8 cellular contexts compared by ENCODE assay signal in the genomic region with DNA sequence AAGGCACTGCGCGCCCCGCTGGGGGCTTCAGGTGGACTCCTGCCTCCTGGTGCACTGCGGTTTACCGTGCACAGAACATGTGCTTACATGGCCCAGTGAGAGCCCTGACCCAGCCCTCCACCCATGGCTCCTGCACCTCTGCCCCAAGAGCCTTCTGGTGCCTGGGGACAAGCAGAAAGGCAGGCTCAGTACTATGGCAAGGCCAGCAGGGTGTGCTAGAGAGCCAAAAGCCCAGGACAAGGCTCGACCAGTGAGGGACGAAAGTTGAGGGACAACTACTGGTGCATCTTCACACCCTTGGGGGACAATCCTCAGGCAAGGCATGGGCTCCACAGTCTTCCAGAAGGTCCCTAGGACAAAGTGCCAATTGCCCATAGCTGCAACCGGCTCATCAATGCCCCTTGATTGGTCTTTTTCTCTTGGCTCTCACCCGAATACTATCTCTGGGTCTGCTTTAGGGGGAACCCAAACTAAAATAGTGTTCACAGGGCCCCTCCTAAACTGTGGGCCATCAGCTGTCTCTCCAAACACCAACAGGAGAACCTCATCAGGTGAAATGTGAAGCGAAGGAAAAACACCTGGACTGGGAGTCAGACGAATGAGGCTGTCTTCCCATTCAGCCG. TPM values are rescaled to one million over a fixed set of nuclear protein-coding genes. Genes with fewer than 3 reads are reported as not detected.
A peak's percentile ranks its signal among the peaks of the same experiment; 100 is the strongest.
DNase-seq lines count a peak whose midpoint lies in the region; ATAC-seq and TF ChIP-seq lines count a peak whose summit lies in the region.

No MANE protein-coding gene starts in this region.

- POLR2A ChIA-PET in HEK293T (lab: Yijun Ruan, JAX) = no interaction called here

- intact Hi-C loops in activated CD4-positive, alpha-beta T cell treated with anti-CD3 and anti-CD28 coated beads, Interleukin-2, amount 10 ng/mL, durations not matched to agents 24 days and 14 days (cut with micrococcal nuclease) = loop anchor here (1.0 kb wide), 2 partner anchors 40 to 131 kb away; no protein-coding TSS in a partner anchor
- intact Hi-C loops in colonic mucosa (cut with DNase I) (loop anchor here (10.0 kb wide), 1 partner anchor 130 kb away; no protein-coding TSS in a partner anchor), right lobe of liver (cut with DNase I) (no loop called here)

- H3K9me3 ChIP-seq in colonic mucosa (no peaks in the 10 kb centered on the region), right lobe of liver (no peaks in the 10 kb centered on the region)

- H3K4me1 ChIP-seq in colonic mucosa = no peaks in the 10 kb centered on the region
- H3K4me1 ChIP-seq in right lobe of liver = no peaks in the 10 kb centered on the region

- DNase-seq in Daoy (ENCODE audit: low read depth) (peak; percentile 66), HEK293T (ENCODE audit: extremely low spot score) (peak; percentile 88), NCI-H345 (lab: John Stamatoyannopoulos, UW) (peak; percentile 52), colonic mucosa (peak; percentile 68), right lobe of liver (peak; percentile 64 to 76 (median 69)), NCI-H2171 (lab: John Stamatoyannopoulos, UW) (no peak)
- peak; percentile 91 for DNase-seq in activated CD4-positive, alpha-beta T cell treated with anti-CD3 and anti-CD28 coated beads, Interleukin-2, amount 10 ng/mL, durations not matched to agents 24 days and 14 days
- DNase-seq in stimulated activated CD8-positive, alpha-beta memory T cell treated with anti-CD3 and anti-CD28 coated beads, Interleukin-15, amount 100 ng/mL, for 1 hour (ENCODE audit: low read depth) = peak; percentile 36

- H3K27ac ChIP-seq in colonic mucosa (no peak overlapping the region), right lobe of liver (no peak overlapping the region)

- H3K9ac ChIP-seq in colonic mucosa (ENCODE audit: low read depth in 2 of 2, low read length in 2 of 2) = no peak overlapping the region

- H3K36me3 ChIP-seq in colonic mucosa (no peaks in the 10 kb centered on the region), right lobe of liver (no peaks in the 10 kb centered on the region)

- CTCF ChIA-PET in HEK293T (lab: Yijun Ruan, JAX) = interaction anchor here (0.6 to 1.1 kb wide), 3 partner anchors 10 to 280 kb away, joined by 3 read pairs; no protein-coding TSS in a partner anchor

- no peak overlapping the region for H3K4me3 ChIP-seq in colonic mucosa
- no peak overlapping the region for H3K4me3 ChIP-seq in right lobe of liver

- no peaks in the 10 kb centered on the region for H3K4me1 Mint-ChIP-seq in activated CD4-positive, alpha-beta T cell treated with anti-CD3 and anti-CD28 coated beads, Interleukin-2, amount 10 ng/mL, durations not matched to agents 24 days and 14 days

- H3K27me3 ChIP-seq in colonic mucosa (no peaks in the 10 kb centered on the region), right lobe of liver (no peaks in the 10 kb centered on the region)

- H3K36me3 Mint-ChIP-seq in activated CD4-positive, alpha-beta T cell treated with anti-CD3 and anti-CD28 coated beads, Interleukin-2, amount 10 ng/mL, durations not matched to agents 24 days and 14 days (ENCODE audit: low read depth) = no peaks in the 10 kb centered on the region

- no peak for TF ChIP-seq POLR2A in right lobe of liver (IDR thresholded peaks at IDR 0.05)

- H3K27me3 Mint-ChIP-seq in activated CD4-positive, alpha-beta T cell treated with anti-CD3 and anti-CD28 coated beads, Interleukin-2, amount 10 ng/mL, durations not matched to agents 24 days and 14 days = peaks cover 3% of the 10 kb centered on the region

- H3K4me3 Mint-ChIP-seq in activated CD4-positive, alpha-beta T cell treated with anti-CD3 and anti-CD28 coated beads, Interleukin-2, amount 10 ng/mL, durations not matched to agents 24 days and 14 days = no peak overlapping the region

- no peaks in the 10 kb centered on the region for H3K9me3 Mint-ChIP-seq in activated CD4-positive, alpha-beta T cell treated with anti-CD3 and anti-CD28 coated beads, Interleukin-2, amount 10 ng/mL, durations not matched to agents 24 days and 14 days

- peak; percentile 89 to 97 (median 94) for ATAC-seq in right lobe of liver

- 57% methylated on average over 3 of the region's 12 CpGs for WGBS in right lobe of liver (ENCODE audit: insufficient coverage, low coverage, low lambda C conversion rate, missing lambda C conversion rate)

- no peak overlapping the region for H3K27ac Mint-ChIP-seq in activated CD4-positive, alpha-beta T cell treated with anti-CD3 and anti-CD28 coated beads, Interleukin-2, amount 10 ng/mL, durations not matched to agents 24 days and 14 days

- peak; percentile 84 for TF ChIP-seq CTCF in colonic mucosa (IDR thresholded peaks at IDR 0.05)
- TF ChIP-seq CTCF in right lobe of liver (IDR thresholded peaks at IDR 0.05) = peak; percentile 81 to 92 (median 86)

TF ChIP-seq in HEK293T, 16 proteins besides CTCF, POLR2A, EP300 and RAD21:
- TF ChIP-seq SUZ12 (IDR thresholded peaks at IDR 0.05) = no peak
- TF ChIP-seq ZNF384 (IDR thresholded peaks at IDR 0.05) = no peak

RNA-seq across cellular contexts. Expression of gene PGA5, which starts 13.5 kb away (rescaled TPM):
- total RNA-seq in Daoy (2014; rRNA removed; shearing (Covaris generic)) = not detected in 2 replicates
- not detected in 2 replicates for total RNA-seq in activated CD4-positive, alpha-beta T cell treated with anti-CD3 and anti-CD28 coated beads, Interleukin-2, amount 10 ng/mL, durations not matched to agents 24 days and 14 days
- total RNA-seq in colonic mucosa (not detected), right lobe of liver (under 1 TPM in 2 of 6 experiments, not detected in 4; 0.20 to 1.00 TPM)

RNA-seq across cellular contexts. Expression of gene PGA4, which starts 32.4 kb away (rescaled TPM):
- not detected in 2 replicates for total RNA-seq in Daoy (2014; rRNA removed; shearing (Covaris generic))
- total RNA-seq in activated CD4-positive, alpha-beta T cell treated with anti-CD3 and anti-CD28 coated beads, Interleukin-2, amount 10 ng/mL, durations not matched to agents 24 days and 14 days = not detected in 2 replicates
- total RNA-seq in colonic mucosa (not detected), right lobe of liver (1 to 10 TPM in 1 of 6 experiments, under 1 TPM in 3, not detected in 2; 0.15 to 1.5 (median 0.52) TPM)

RNA-seq across cellular contexts. Expression of gene VWCE, which starts 40.6 kb away (rescaled TPM):
- total RNA-seq in Daoy (2014; rRNA removed; shearing (Covaris generic)) = not detected in 2 replicates
- 10.6 and 12.4 TPM in 2 replicates for total RNA-seq in activated CD4-positive, alpha-beta T cell treated with anti-CD3 and anti-CD28 coated beads, Interleukin-2, amount 10 ng/mL, durations not matched to agents 24 days and 14 days
- total RNA-seq in colonic mucosa (under 1 TPM; 0.37 to 0.58 TPM), right lobe of liver (10 to 100 TPM in 2 of 6 experiments, 1 to 10 TPM in 4; 2.3 to 37.1 (median 6.0) TPM)

RNA-seq across cellular contexts. Expression of gene PGA3, which starts 51.2 kb away (rescaled TPM):
- not detected in 2 replicates for total RNA-seq in Daoy (2014; rRNA removed; shearing (Covaris generic))
- not detected in 2 replicates for total RNA-seq in activated CD4-positive, alpha-beta T cell treated with anti-CD3 and anti-CD28 coated beads, Interleukin-2, amount 10 ng/mL, durations not matched to agents 24 days and 14 days
- under 1 TPM in 1 of 2 donors, not detected in 1; 0.35 TPM for total RNA-seq in colonic mucosa
- total RNA-seq in right lobe of liver = under 1 TPM in 3 of 6 experiments, not detected in 3; 0.15 to 0.55 (median 0.23) TPM

Comparison
In these comparisons a context has a peak if more than half of its experiments do, and no peak if none do; other contexts are left out.
1. intact Hi-C loops: an anchor here in activated CD4-positive, alpha-beta T cell treated with anti-CD3 and anti-CD28 coated beads, Interleukin-2, amount 10 ng/mL, durations not matched to agents 24 days and 14 days (1.0 kb wide) and colonic mucosa (10.0 kb wide); none called in right lobe of liver.